7 cellular contexts compared by ENCODE assay signal in genomic region chr17:17437461-17437860, GRCh38.
"Had no signal": no experiment of that assay in that cellular context is flagged by ENCODE, and none has a peak within 500 bp of the region (broad histone marks: within the 10 kb centered on the region; RNA-seq: fewer than 3 reads in every experiment).

No MANE protein-coding gene starts in this region.

- ATAC-seq: GM23338 had no signal

- H2AFZ ChIP-seq: GM23338 had no signal

- H3K4me2 ChIP-seq: GM23338 had no signal

- H3K4me3 Mint-ChIP-seq: GM23338, H9, IgD-negative memory B cell had no signal

- FAIRE-seq: H1, H54, HTR-8/SVneo had no signal

- H3K4me3 ChIP-seq: GM23338 had no signal

- DNase-seq: H9, HCEC 1CT had no signal

- H3K9me3 Mint-ChIP-seq: H9, IgD-negative memory B cell had no signal

- H3K27ac Mint-ChIP-seq: GM23338, H9, IgD-negative memory B cell had no signal
